Comparison of ENCODE assay signal across 31 cellular contexts in the genomic region with DNA sequence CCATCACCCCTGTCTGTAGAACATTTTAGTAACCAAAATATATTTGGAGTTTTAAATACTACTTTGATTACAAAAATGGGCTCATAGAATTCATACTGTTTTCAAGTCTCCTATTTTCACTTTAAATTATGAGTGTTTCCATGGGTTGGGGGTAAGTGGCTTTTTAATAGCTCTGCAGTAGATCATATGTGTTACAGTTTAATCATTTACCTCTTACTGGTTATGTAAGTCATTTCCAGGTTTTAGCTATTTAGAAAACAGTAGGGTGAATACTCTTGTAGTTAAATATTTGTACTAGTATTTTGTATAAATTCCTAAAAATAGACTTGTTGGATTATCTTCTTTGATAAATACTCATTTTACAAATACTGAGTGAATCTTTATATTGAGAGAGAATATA. TPM values are rescaled to one million over a fixed set of nuclear protein-coding genes. Genes with fewer than 3 reads are reported as not detected.
DNase-seq lines count a peak whose midpoint lies in the region; ATAC-seq and TF ChIP-seq lines count a peak whose summit lies in the region.
"Had no signal": no experiment of that assay in that cellular context is flagged by ENCODE, and none has a peak within 500 bp of the region (broad histone marks: within the 10 kb centered on the region; RNA-seq: fewer than 3 reads in every experiment).

No MANE protein-coding gene starts in this region.

- no peak overlapping the region for H3K27ac ChIP-seq in CD4-positive, alpha-beta T cell (ENCODE audit: low read depth, low read length)
- H3K27ac ChIP-seq in dorsolateral prefrontal cortex = no peak overlapping the region
- H3K27ac ChIP-seq: 22Rv1, ascending aorta, coronary artery, sigmoid colon had no signal

- ATAC-seq in activated CD4-positive, alpha-beta T cell treated with anti-CD3 and anti-CD28 coated beads for 36 hours = no peak
- no peak for ATAC-seq in CD4-positive, alpha-beta T cell (ENCODE audit: poor library complexity)
- no peak for ATAC-seq in activated naive CD8-positive, alpha-beta T cell treated with anti-CD3 and anti-CD28 coated beads, Interleukin-2, amount 50 U/mL, for 24 hours
- ATAC-seq in natural killer cell treated with Interleukin-12 subunit alpha and Interleukin-12 subunit beta and Interleukin-15 and Interleukin-18, amount 100 ng/mL, for 72 hours = no peak
- ATAC-seq: activated CD8-positive, alpha-beta memory T cell treated with anti-CD3 and anti-CD28 coated beads, Interleukin-2, amount 10 ng/mL, durations not matched to agents 7 days and 5 days; effector memory CD8-positive, alpha-beta T cell; left colon; SK-N-SH treated with all-trans-retinoic acid at 6 μM for 48 hours had no signal

- no peak for DNase-seq in activated CD4-positive, alpha-beta T cell treated with anti-CD3 and anti-CD28 coated beads for 36 hours
- no peak for DNase-seq in activated CD4-positive, alpha-beta T cell treated with anti-CD3 and anti-CD28 coated beads for 4 hours
- DNase-seq in CD4-positive, alpha-beta T cell = no peak
- DNase-seq in activated naive CD8-positive, alpha-beta T cell treated with anti-CD3 and anti-CD28 coated beads, Interleukin-2, amount 50 U/mL, for 24 hours = no peak
- no peak for DNase-seq in natural killer cell treated with Interleukin-12 subunit alpha and Interleukin-12 subunit beta and Interleukin-15 and Interleukin-18, amount 100 ng/mL, for 72 hours (ENCODE audit: low spot score)
- DNase-seq in dedifferentiated amniotic fluid mesenchymal stem cell (ENCODE audit: extremely low spot score) (no peak), dorsolateral prefrontal cortex (no peak), HEK293T (ENCODE audit: extremely low spot score) (no peak)
- DNase-seq: activated CD4-positive, alpha-beta T cell treated with anti-CD3 and anti-CD28 coated beads for 48 hours; activated CD8-positive, alpha-beta memory T cell treated with anti-CD3 and anti-CD28 coated beads, Interleukin-2, amount 10 ng/mL, durations not matched to agents 7 days and 5 days; activated naive CD4-positive, alpha-beta T cell treated with anti-CD3 and anti-CD28 coated beads, Interleukin-2, amount 50 U/mL, for 16 hours; effector memory CD8-positive, alpha-beta T cell; GOT3; HFFc6; hypothalamus; left colon; NCI-H146; NCI-H2107; NCI-H345; NCI-H69; PC-3; sigmoid colon; stimulated activated CD4-positive, alpha-beta T cell treated with anti-CD3 and anti-CD28 coated beads, Interleukin-4, amount 100 ng/mL, for 1 hour; trophoblast cell had no signal

- H3K36me3 Mint-ChIP-seq in activated CD4-positive, alpha-beta T cell treated with anti-CD3 and anti-CD28 coated beads for 36 hours (ENCODE audit: low read depth) = peaks cover 27% of the 10 kb centered on the region
- H3K36me3 Mint-ChIP-seq in CD4-positive, alpha-beta T cell (ENCODE audit: low read depth) = peaks cover 21% of the 10 kb centered on the region
- H3K36me3 Mint-ChIP-seq in activated naive CD8-positive, alpha-beta T cell treated with anti-CD3 and anti-CD28 coated beads, Interleukin-2, amount 50 U/mL, for 24 hours (ENCODE audit: low read depth) = peaks cover 13% of the 10 kb centered on the region
- H3K36me3 Mint-ChIP-seq in natural killer cell treated with Interleukin-12 subunit alpha and Interleukin-12 subunit beta and Interleukin-15 and Interleukin-18, amount 100 ng/mL, for 72 hours = peaks cover 11% of the 10 kb centered on the region

- peaks cover 78% of the 10 kb centered on the region for H3K4me1 Mint-ChIP-seq in activated CD4-positive, alpha-beta T cell treated with anti-CD3 and anti-CD28 coated beads for 36 hours
- peaks cover 88% of the 10 kb centered on the region for H3K4me1 Mint-ChIP-seq in CD4-positive, alpha-beta T cell (ENCODE audit: low read depth)
- H3K4me1 Mint-ChIP-seq in activated naive CD8-positive, alpha-beta T cell treated with anti-CD3 and anti-CD28 coated beads, Interleukin-2, amount 50 U/mL, for 24 hours = peaks cover 79% of the 10 kb centered on the region
- peaks cover 54 to 80% of the 10 kb centered on the region in 2 donors for H3K4me1 Mint-ChIP-seq in natural killer cell treated with Interleukin-12 subunit alpha and Interleukin-12 subunit beta and Interleukin-15 and Interleukin-18, amount 100 ng/mL, for 72 hours (ENCODE audit: low read depth in 2 of 2)

- peak overlapping the region; percentile 79 for H3K27ac Mint-ChIP-seq in activated CD4-positive, alpha-beta T cell treated with anti-CD3 and anti-CD28 coated beads for 36 hours
- peak overlapping the region; percentile 65 for H3K27ac Mint-ChIP-seq in CD4-positive, alpha-beta T cell
- H3K27ac Mint-ChIP-seq in activated naive CD8-positive, alpha-beta T cell treated with anti-CD3 and anti-CD28 coated beads, Interleukin-2, amount 50 U/mL, for 24 hours = peak overlapping the region; percentile 60
- peak overlapping the region in 1 of 2 donors; percentile 31 for H3K27ac Mint-ChIP-seq in natural killer cell treated with Interleukin-12 subunit alpha and Interleukin-12 subunit beta and Interleukin-15 and Interleukin-18, amount 100 ng/mL, for 72 hours
- H3K27ac Mint-ChIP-seq: activated CD8-positive, alpha-beta memory T cell treated with anti-CD3 and anti-CD28 coated beads, Interleukin-2, amount 10 ng/mL, durations not matched to agents 7 days and 5 days; activated T-helper 1 cell treated with anti-CD3 and anti-CD28 coated beads, Interleukin-12 subunit alpha, Interleukin-12 subunit beta, Interleukin-2, Interleukin-4 antibody, amounts not matched to agents 30 ng/mL and 10 ng/mL and 1 ng/mL, durations not matched to agents 14 hours and 24 hours and 36 hours; HFFc6 had no signal

- H3K27me3 Mint-ChIP-seq in activated CD4-positive, alpha-beta T cell treated with anti-CD3 and anti-CD28 coated beads for 36 hours = no peaks in the 10 kb centered on the region
- no peaks in the 10 kb centered on the region for H3K27me3 Mint-ChIP-seq in CD4-positive, alpha-beta T cell
- no peaks in the 10 kb centered on the region for H3K27me3 Mint-ChIP-seq in activated naive CD8-positive, alpha-beta T cell treated with anti-CD3 and anti-CD28 coated beads, Interleukin-2, amount 50 U/mL, for 24 hours
- no peaks in the 10 kb centered on the region for H3K27me3 Mint-ChIP-seq in natural killer cell treated with Interleukin-12 subunit alpha and Interleukin-12 subunit beta and Interleukin-15 and Interleukin-18, amount 100 ng/mL, for 72 hours
- H3K27me3 Mint-ChIP-seq: activated CD8-positive, alpha-beta memory T cell treated with anti-CD3 and anti-CD28 coated beads, Interleukin-2, amount 10 ng/mL, durations not matched to agents 7 days and 5 days; effector memory CD8-positive, alpha-beta T cell had no signal

- intact Hi-C loops in activated CD4-positive, alpha-beta T cell treated with anti-CD3 and anti-CD28 coated beads for 36 hours (cut with DNase I, micrococcal nuclease) = no loop called here
- intact Hi-C loops in CD4-positive, alpha-beta T cell (cut with DNase I, micrococcal nuclease) = no loop called here
- intact Hi-C loops in dorsolateral prefrontal cortex (cut with DNase I) = no loop called here

- CTCF ChIA-PET in activated CD4-positive, alpha-beta T cell treated with anti-CD3 and anti-CD28 coated beads for 36 hours (lab: Charles Lee) = interaction anchor here (0.7 to 1.2 kb wide), 5 partner anchors 9 to 98 kb away, joined by 3 to 5 read pairs (median 4); a partner anchor contains a TSS
- CTCF ChIA-PET in CD4-positive, alpha-beta T cell (lab: Charles Lee) = interaction anchor here (2.6 kb wide), 1 partner anchor 40 kb away, joined by 9 read pairs; no protein-coding TSS in a partner anchor
- CTCF ChIA-PET in HEK293T (lab: Yijun Ruan, JAX) = no interaction called here

- H3K4me3 Mint-ChIP-seq in activated CD4-positive, alpha-beta T cell treated with anti-CD3 and anti-CD28 coated beads for 36 hours = peak overlapping the region; percentile 7
- no peak overlapping the region for H3K4me3 Mint-ChIP-seq in CD4-positive, alpha-beta T cell
- no peak overlapping the region for H3K4me3 Mint-ChIP-seq in activated naive CD8-positive, alpha-beta T cell treated with anti-CD3 and anti-CD28 coated beads, Interleukin-2, amount 50 U/mL, for 24 hours
- H3K4me3 Mint-ChIP-seq in natural killer cell treated with Interleukin-12 subunit alpha and Interleukin-12 subunit beta and Interleukin-15 and Interleukin-18, amount 100 ng/mL, for 72 hours = peak overlapping the region; percentile 26
- H3K4me3 Mint-ChIP-seq: activated CD8-positive, alpha-beta memory T cell treated with anti-CD3 and anti-CD28 coated beads, Interleukin-2, amount 10 ng/mL, durations not matched to agents 7 days and 5 days; activated T-helper 1 cell treated with anti-CD3 and anti-CD28 coated beads, Interleukin-12 subunit alpha, Interleukin-12 subunit beta, Interleukin-2, Interleukin-4 antibody, amounts not matched to agents 30 ng/mL and 10 ng/mL and 1 ng/mL, durations not matched to agents 14 hours and 24 hours and 36 hours; HFFc6 had no signal

- H3K9me3 ChIP-seq in CD4-positive, alpha-beta T cell (ENCODE audit: control insufficient read depth, low read length) = no peaks in the 10 kb centered on the region
- H3K9me3 ChIP-seq: ascending aorta, sigmoid colon had no signal

- no peak overlapping the region for H3K4me3 ChIP-seq in dorsolateral prefrontal cortex
- H3K4me3 ChIP-seq: ascending aorta, coronary artery, sigmoid colon had no signal

- no peaks in the 10 kb centered on the region for H3K27me3 ChIP-seq in CD4-positive, alpha-beta T cell (ENCODE audit: control insufficient read depth, insufficient read depth, low read length)
- no peaks in the 10 kb centered on the region for H3K27me3 ChIP-seq in dorsolateral prefrontal cortex
- H3K27me3 ChIP-seq: ascending aorta, sigmoid colon had no signal

- H3K9me3 Mint-ChIP-seq in activated CD4-positive, alpha-beta T cell treated with anti-CD3 and anti-CD28 coated beads for 36 hours (ENCODE audit: low read depth) = peaks cover 5% of the 10 kb centered on the region
- no peaks in the 10 kb centered on the region for H3K9me3 Mint-ChIP-seq in CD4-positive, alpha-beta T cell
- H3K9me3 Mint-ChIP-seq in activated naive CD8-positive, alpha-beta T cell treated with anti-CD3 and anti-CD28 coated beads, Interleukin-2, amount 50 U/mL, for 24 hours = peaks cover 4% of the 10 kb centered on the region
- H3K9me3 Mint-ChIP-seq in natural killer cell treated with Interleukin-12 subunit alpha and Interleukin-12 subunit beta and Interleukin-15 and Interleukin-18, amount 100 ng/mL, for 72 hours = no peaks in the 10 kb centered on the region
- H3K9me3 Mint-ChIP-seq: activated T-helper 1 cell treated with anti-CD3 and anti-CD28 coated beads, Interleukin-12 subunit alpha, Interleukin-12 subunit beta, Interleukin-2, Interleukin-4 antibody, amounts not matched to agents 30 ng/mL and 10 ng/mL and 1 ng/mL, durations not matched to agents 14 hours and 24 hours and 36 hours; CD14-positive monocyte; effector memory CD8-positive, alpha-beta T cell; HFFc6; T-helper 2 cell treated with Interferon-gamma antibody and Interleukin-4, amounts not matched to agents 5 μg/mL and 100 μg/mL, for 36 hours had no signal

- POLR2A ChIA-PET in activated CD4-positive, alpha-beta T cell treated with anti-CD3 and anti-CD28 coated beads for 36 hours (lab: Charles Lee) = interaction anchor here (1.1 kb wide), 1 partner anchor 31 kb away, joined by 3 read pairs; no protein-coding TSS in a partner anchor
- POLR2A ChIA-PET in CD4-positive, alpha-beta T cell (lab: Charles Lee) = interaction anchor here (1.1 to 1.9 kb wide), 4 partner anchors 9 to 27 kb away, joined by 3 to 5 read pairs (median 4); a partner anchor contains a TSS
- POLR2A ChIA-PET in HEK293T (lab: Yijun Ruan, JAX) = no interaction called here

- no peak for TF ChIP-seq CTCF in CD4-positive, alpha-beta T cell (IDR thresholded peaks at IDR 0.05)
- no peak for TF ChIP-seq CTCF in dorsolateral prefrontal cortex (IDR thresholded peaks at IDR 0.05 in 54 of 56, conservative IDR thresholded peaks at IDR 0.05 in 2 of 56; ENCODE audit: low read depth in 1 of 56, partially characterized antibody in 56 of 56)

RNA-seq across cellular contexts. Expression of a gene that starts 8.2 kb away (rescaled TPM):
- total RNA-seq in activated CD4-positive, alpha-beta T cell treated with anti-CD3 and anti-CD28 coated beads for 36 hours = 10 to 100 TPM; 38.4 to 57.9 TPM
- total RNA-seq in CD4-positive, alpha-beta T cell = 10 to 100 TPM; 87.1 to 87.6 TPM
- 100 to 1,000 TPM in 1 of 2 donors, 10 to 100 TPM in 1; 81.7 to 156 TPM for total RNA-seq in natural killer cell treated with Interleukin-12 subunit alpha and Interleukin-12 subunit beta and Interleukin-15 and Interleukin-18, amount 100 ng/mL, for 72 hours
- 100 to 1,000 TPM in 5 of 120 experiments, 10 to 100 TPM in 115; 61.9 to 138 (median 81.6) TPM for total RNA-seq in dorsolateral prefrontal cortex

Comparison
In these comparisons a context has a peak if more than half of its experiments do, and no peak if none do; other contexts are left out.
1. H3K4me3 Mint-ChIP-seq: peak in activated CD4-positive, alpha-beta T cell treated with anti-CD3 and anti-CD28 coated beads for 36 hours (single experiment) and natural killer cell treated with Interleukin-12 subunit alpha and Interleukin-12 subunit beta and Interleukin-15 and Interleukin-18, amount 100 ng/mL, for 72 hours (single experiment); none in CD4-positive, alpha-beta T cell (single experiment) and activated naive CD8-positive, alpha-beta T cell treated with anti-CD3 and anti-CD28 coated beads, Interleukin-2, amount 50 U/mL, for 24 hours (single experiment).